8 cellular contexts compared by ENCODE assay signal in the genomic region with DNA sequence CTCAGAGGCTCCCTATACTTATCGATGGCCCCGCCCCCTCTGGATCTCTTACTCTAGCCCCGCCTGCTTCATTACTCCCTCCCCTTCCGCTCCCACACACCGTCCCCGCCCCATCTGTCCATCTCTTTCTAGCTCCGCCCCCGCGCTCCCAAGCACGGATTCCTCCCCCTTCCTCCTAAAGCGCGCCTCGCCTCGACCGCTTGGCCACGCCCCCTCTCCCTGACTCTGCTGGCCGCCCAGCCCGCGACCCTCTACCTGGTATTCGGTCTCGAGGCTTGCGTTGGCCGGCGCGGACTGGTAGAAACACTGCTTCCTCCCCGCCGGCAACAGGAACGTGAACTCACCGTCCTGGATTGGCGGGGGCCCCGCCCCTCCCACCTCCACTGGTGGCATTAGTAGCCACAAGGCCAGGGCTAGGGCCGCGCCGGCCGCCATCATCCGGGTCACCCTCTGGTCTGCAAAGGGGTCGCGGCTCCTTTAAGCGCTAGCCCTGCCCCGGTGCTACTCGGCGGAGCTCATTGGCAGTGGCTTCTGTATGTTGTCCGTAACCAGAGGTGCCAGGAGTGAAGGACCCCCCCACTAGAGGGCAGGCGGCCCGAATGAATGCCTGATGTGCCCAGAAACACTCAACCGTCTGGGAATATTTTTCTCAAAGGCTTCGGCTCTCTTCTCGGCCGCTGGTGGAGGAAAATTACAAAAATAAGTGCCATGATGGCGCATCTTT. TPM values are rescaled to one million over a fixed set of nuclear protein-coding genes. Genes with fewer than 3 reads are reported as not detected.
DNase-seq lines count a peak whose midpoint lies in the region; ATAC-seq, FAIRE-seq and TF ChIP-seq lines count a peak whose summit lies in the region.

A gene with protein sequence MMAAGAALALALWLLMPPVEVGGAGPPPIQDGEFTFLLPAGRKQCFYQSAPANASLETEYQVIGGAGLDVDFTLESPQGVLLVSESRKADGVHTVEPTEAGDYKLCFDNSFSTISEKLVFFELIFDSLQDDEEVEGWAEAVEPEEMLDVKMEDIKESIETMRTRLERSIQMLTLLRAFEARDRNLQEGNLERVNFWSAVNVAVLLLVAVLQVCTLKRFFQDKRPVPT (minus strand): TSS at position 459 of the 724 bp plus-strand sequence. CDS start 21 bp downstream, at position 438.

- FAIRE-seq in GM12891 (lab: Jason Lieb, UNC) = peak; percentile 96

- peaks cover 38% of the 10 kb centered on the region for H3K36me3 ChIP-seq in upper lobe of right lung

- peak; percentile 28 for TF ChIP-seq CTCF in upper lobe of right lung (IDR thresholded peaks at IDR 0.05)

- peaks cover 10% of the 10 kb centered on the region for H3K4me1 ChIP-seq in upper lobe of right lung

- peak within 1 kb of the TSS; percentile 92 for H3K4me3 ChIP-seq in upper lobe of right lung

- intact Hi-C loops in T-helper 1 cell treated with Interleukin-12 subunit alpha and Interleukin-12 subunit beta and Interleukin-4 antibody, amounts not matched to agents 30 ng/mL and 1 ng/mL, for 36 hours (cut with micrococcal nuclease) = loop anchor here (1.0 to 10.0 kb wide), 12 partner anchors 28 to 503 kb away; a partner anchor contains a TSS
- intact Hi-C loops in left cardiac atrium (cut with DNase I) (no loop called here), posterior vena cava (cut with DNase I) (no loop called here), upper lobe of right lung (cut with DNase I) (no loop called here)

- peak within 1 kb of the TSS; percentile 99 for H3K27ac ChIP-seq in upper lobe of right lung

- peak; percentile 64 for ATAC-seq in HG02840 (IDR thresholded peaks at IDR 0.05; ENCODE audit: low FRiP score, unreplicated experiment)
- ATAC-seq in left cardiac atrium = peak; percentile 94 to 95
- ATAC-seq in upper lobe of right lung = peak; percentile 92

- peak; percentile 95 for DNase-seq in GM12891 (ENCODE audit: insufficient read length, low spot score)
- DNase-seq in NCI-H146 treated with DMSO at 0.1 percent for 48 hours (lab: John Stamatoyannopoulos, UW; ENCODE audit: unreplicated experiment) = peak; percentile 100
- peak; percentile 99 for DNase-seq in amniotic epithelial cell (ENCODE audit: low read depth)
- DNase-seq in left cardiac atrium = peak; percentile 100
- peak; percentile 100 for DNase-seq in posterior vena cava (ENCODE audit: low spot score)
- DNase-seq in upper lobe of right lung = peak; percentile 99

- no peaks in the 10 kb centered on the region for H3K9me3 ChIP-seq in upper lobe of right lung

- peak; percentile 32 for TF ChIP-seq POLR2A in GM12891 (IDR thresholded peaks at IDR 0.05; ENCODE audit: low read depth, low read length)

- H3K27me3 ChIP-seq in upper lobe of right lung = no peaks in the 10 kb centered on the region

TF ChIP-seq in GM12891, 5 proteins besides CTCF, POLR2A, EP300 and RAD21:
- TF ChIP-seq SPI1 (IDR thresholded peaks at IDR 0.05; ENCODE audit: low read depth, low read length) (no peak), POLR2AphosphoS5 (IDR thresholded peaks at IDR 0.05; ENCODE audit: low read depth, low read length) (peak; percentile 45; the same call in 1 of the 2 replicates), POU2F2 (IDR thresholded peaks at IDR 0.05; ENCODE audit: low read depth, low read length) (0 out of 2 replicates have a peak, but pooled peaks have one; percentile 6), TAF1 (IDR thresholded peaks at IDR 0.05; ENCODE audit: low read depth, low read length) (peak; percentile 73)

RNA-seq across cellular contexts. Expression of the gene that starts here (rescaled TPM):
- 12.4 TPM for polyA plus RNA-seq in GM12891 (2012; ENCODE audit: low read depth, missing spikeins)
- 12.1 and 14.2 TPM in 2 replicates for total RNA-seq in T-helper 1 cell treated with Interleukin-12 subunit alpha and Interleukin-12 subunit beta and Interleukin-4 antibody, amounts not matched to agents 30 ng/mL and 1 ng/mL, for 36 hours
- total RNA-seq in left cardiac atrium (10 to 100 TPM; 27.2 to 28.5 TPM), posterior vena cava (10 to 100 TPM; 15.4 to 17.9 TPM), upper lobe of right lung (25.3 TPM)

Comparison
In these comparisons a context has a peak if more than half of its experiments do, and no peak if none do; other contexts are left out.
1. Peak in every context shown above with its lines: DNase-seq, ATAC-seq, H3K4me3 ChIP-seq and H3K27ac ChIP-seq.